ENCODE assay signal across 11 cellular contexts in genomic region chr2:203623104-203623503, GRCh38.
DNase-seq lines count a peak whose midpoint lies in the region; ATAC-seq and TF ChIP-seq lines count a peak whose summit lies in the region.
"Had no signal": no experiment of that assay in that cellular context is flagged by ENCODE, and none has a peak within 500 bp of the region (broad histone marks: within the 10 kb centered on the region; RNA-seq: fewer than 3 reads in every experiment).

No MANE protein-coding gene starts in this region.

- H3K36me3 ChIP-seq in mucosa of descending colon (ENCODE audit: low read depth): no peaks in the 10 kb centered on the region
- H3K36me3 ChIP-seq: pancreas, uterus had no signal

- peaks cover 4% of the 10 kb centered on the region for H3K4me1 Mint-ChIP-seq in activated CD4-positive, alpha-beta T cell treated with anti-CD3 and anti-CD28 coated beads, Interleukin-2, amount 10 ng/mL, durations not matched to agents 24 days and 14 days

- H3K36me3 Mint-ChIP-seq in activated CD4-positive, alpha-beta T cell treated with anti-CD3 and anti-CD28 coated beads, Interleukin-2, amount 10 ng/mL, durations not matched to agents 24 days and 14 days (ENCODE audit: low read depth): peaks cover 2% of the 10 kb centered on the region

- H3K9me3 ChIP-seq in mucosa of descending colon: no peaks in the 10 kb centered on the region
- H3K9me3 ChIP-seq: pancreas, uterus had no signal

- ATAC-seq in mucosa of descending colon (peak; percentile 56), GM19328 (IDR thresholded peaks at IDR 0.05; ENCODE audit: unreplicated experiment) (no peak)
- no peak for ATAC-seq in activated CD4-positive, CD25-positive, alpha-beta regulatory T cell treated with anti-CD3 and anti-CD28 coated beads, Interleukin-2, amount 50 U/mL, for 24 hours

- TF ChIP-seq CTCF in cardiac fibroblast (IDR thresholded peaks at IDR 0.05; ENCODE audit: low read depth, low read length) (no peak), mucosa of descending colon (IDR thresholded peaks at IDR 0.05) (no peak)

- H3K27ac Mint-ChIP-seq in activated CD4-positive, alpha-beta T cell treated with anti-CD3 and anti-CD28 coated beads, Interleukin-2, amount 10 ng/mL, durations not matched to agents 24 days and 14 days: no peak overlapping the region

- H3K9me3 Mint-ChIP-seq in activated CD4-positive, alpha-beta T cell treated with anti-CD3 and anti-CD28 coated beads, Interleukin-2, amount 10 ng/mL, durations not matched to agents 24 days and 14 days: peaks cover 29% of the 10 kb centered on the region

- DNase-seq in EH (ENCODE audit: low read depth): peak; percentile 97
- peak; percentile 23 for DNase-seq in NCI-H510A (lab: John Stamatoyannopoulos, UW)
- peak; percentile 91 to 97 for DNase-seq in cardiac fibroblast (ENCODE audit: low read depth in 2 of 2)
- DNase-seq in mucosa of descending colon: no peak
- DNase-seq in activated CD4-positive, alpha-beta T cell treated with anti-CD3 and anti-CD28 coated beads, Interleukin-2, amount 10 ng/mL, durations not matched to agents 24 days and 14 days: no peak
- no peak for DNase-seq in OCI-M2 (lab: John Stamatoyannopoulos, UW; ENCODE audit: unreplicated experiment)
- DNase-seq: activated CD8-positive, alpha-beta memory T cell treated with anti-CD3 and anti-CD28 coated beads, Interleukin-2, amount 50 U/mL, for 4 hours; pancreas; uterus had no signal

- intact Hi-C loops in mucosa of descending colon (cut with DNase I, micrococcal nuclease): no loop called here
- intact Hi-C loops in activated CD4-positive, alpha-beta T cell treated with anti-CD3 and anti-CD28 coated beads, Interleukin-2, amount 10 ng/mL, durations not matched to agents 24 days and 14 days (cut with micrococcal nuclease): no loop called here

- H3K4me3 ChIP-seq in cardiac fibroblast (replicated peaks in 1 of 2; ENCODE audit: low read depth in 2 of 2, low read length in 2 of 2): no peak overlapping the region
- H3K4me3 ChIP-seq in mucosa of descending colon: no peak overlapping the region
- H3K4me3 ChIP-seq: pancreas, uterus had no signal

- no peak overlapping the region for H3K4me3 Mint-ChIP-seq in activated CD4-positive, alpha-beta T cell treated with anti-CD3 and anti-CD28 coated beads, Interleukin-2, amount 10 ng/mL, durations not matched to agents 24 days and 14 days

- peaks cover 8% of the 10 kb centered on the region for H3K27me3 Mint-ChIP-seq in activated CD4-positive, alpha-beta T cell treated with anti-CD3 and anti-CD28 coated beads, Interleukin-2, amount 10 ng/mL, durations not matched to agents 24 days and 14 days

- H3K4me1 ChIP-seq in mucosa of descending colon (ENCODE audit: low read depth): peaks cover 6% of the 10 kb centered on the region
- H3K4me1 ChIP-seq: uterus had no signal

Comparison
In these comparisons a context has a peak if more than half of its experiments do, and no peak if none do; other contexts are left out.
1. DNase-seq: peak in EH (single experiment), NCI-H510A (single experiment) and cardiac fibroblast (2 of 2); none in mucosa of descending colon (0 of 3), activated CD4-positive, alpha-beta T cell treated with anti-CD3 and anti-CD28 coated beads, Interleukin-2, amount 10 ng/mL, durations not matched to agents 24 days and 14 days (single experiment) and OCI-M2 (single experiment).